8 cellular contexts compared by ENCODE assay signal in the genomic region with DNA sequence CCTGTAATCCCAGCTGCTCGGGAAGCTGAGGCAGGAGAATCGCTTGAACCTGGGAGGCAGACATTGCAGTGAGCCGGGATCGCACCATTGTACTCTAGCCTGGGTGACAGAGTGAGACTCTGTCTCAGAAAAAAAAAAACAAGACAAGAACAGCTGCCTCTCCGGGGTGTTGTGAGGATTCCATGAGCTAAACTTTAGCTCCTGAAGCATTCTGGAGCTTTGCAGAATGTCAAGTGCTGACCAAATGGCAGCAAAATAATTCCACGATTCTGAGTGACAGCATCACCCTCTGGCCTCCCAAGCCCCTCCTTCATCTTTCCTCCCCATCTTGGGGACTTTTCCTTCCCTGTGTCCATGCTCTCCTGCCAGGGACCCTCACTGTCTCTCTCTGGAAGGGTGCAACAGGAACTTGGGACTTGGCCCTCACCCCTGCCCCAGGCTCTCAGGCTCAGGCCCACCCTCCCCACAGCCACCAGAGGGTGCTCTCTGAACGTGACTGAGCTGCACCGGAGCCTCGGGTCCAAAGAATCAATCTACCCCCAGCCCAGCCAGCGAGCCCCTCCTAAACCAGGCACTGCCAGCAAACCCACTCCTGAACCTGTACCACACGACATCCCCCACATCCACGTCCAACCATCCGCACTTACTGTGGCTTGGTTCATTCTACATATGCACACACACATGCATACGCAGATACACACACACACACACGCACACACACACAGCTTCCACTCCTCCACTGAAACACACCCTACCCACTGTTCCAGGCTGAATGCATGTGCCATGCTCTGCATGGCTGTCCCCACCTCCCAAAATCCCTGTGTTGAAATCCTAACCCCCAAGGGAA. TPM values are rescaled to one million over a fixed set of nuclear protein-coding genes. Genes with fewer than 3 reads are reported as not detected.
A peak's percentile ranks its signal among the peaks of the same experiment; 100 is the strongest.
DNase-seq lines count a peak whose midpoint lies in the region; ATAC-seq and TF ChIP-seq lines count a peak whose summit lies in the region.

No MANE protein-coding gene starts in this region.

- no peak overlapping the region for H3K4me2 ChIP-seq in OCI-LY3 (ENCODE audit: low read length)

- no peaks in the 10 kb centered on the region for H3K9me3 Mint-ChIP-seq in activated T-helper 17 cell treated with anti-CD3 and anti-CD28 coated beads, Interleukin-2, amount 50 U/mL, for 72 hours

- H2AFZ ChIP-seq in OCI-LY3 (ENCODE audit: low read depth, low read length), result no peak overlapping the region

- peak overlapping the region; percentile 97 for H3K27ac Mint-ChIP-seq in activated T-helper 17 cell treated with anti-CD3 and anti-CD28 coated beads, Interleukin-2, amount 50 U/mL, for 72 hours

- TF ChIP-seq CTCF in OCI-LY3 (IDR thresholded peaks at IDR 0.05; ENCODE audit: low read depth, low read length), result peak; percentile 65

- H3K27ac ChIP-seq in OCI-LY3 (ENCODE audit: low read length), result no peak overlapping the region

- H3K4me3 Mint-ChIP-seq in activated T-helper 17 cell treated with anti-CD3 and anti-CD28 coated beads, Interleukin-2, amount 50 U/mL, for 72 hours, result peak overlapping the region; percentile 88

- H3K36me3 ChIP-seq in OCI-LY3 (replicated peaks; ENCODE audit: low read depth, low read length), result no peaks in the 10 kb centered on the region

- ATAC-seq in activated T-helper 17 cell treated with anti-CD3 and anti-CD28 coated beads, Interleukin-2, amount 50 U/mL, for 72 hours (replicated peaks), result peak; percentile 62
- no peak for ATAC-seq in GM18505 (IDR thresholded peaks at IDR 0.05; ENCODE audit: unreplicated experiment)

- H3K9me3 ChIP-seq in OCI-LY3 (ENCODE audit: insufficient read depth, low read length), result no peaks in the 10 kb centered on the region

- TF ChIP-seq POLR2A in GM18505 (IDR thresholded peaks at IDR 0.05; ENCODE audit: borderline replicate concordance, extremely low read depth, insufficient read depth, insufficient read length), result no peak

- no peaks in the 10 kb centered on the region for H3K27me3 Mint-ChIP-seq in activated T-helper 17 cell treated with anti-CD3 and anti-CD28 coated beads, Interleukin-2, amount 50 U/mL, for 72 hours

- H4K20me1 ChIP-seq in OCI-LY3 (ENCODE audit: insufficient read depth, low read length), result peaks cover 5% of the 10 kb centered on the region

- no peaks in the 10 kb centered on the region for H3K27me3 ChIP-seq in OCI-LY3 (ENCODE audit: low read depth, low read length)

- H3K4me1 Mint-ChIP-seq in activated T-helper 17 cell treated with anti-CD3 and anti-CD28 coated beads, Interleukin-2, amount 50 U/mL, for 72 hours, result peaks cover 12% of the 10 kb centered on the region

- H3K36me3 Mint-ChIP-seq in activated T-helper 17 cell treated with anti-CD3 and anti-CD28 coated beads, Interleukin-2, amount 50 U/mL, for 72 hours (ENCODE audit: low read depth), result no peaks in the 10 kb centered on the region

- no peak overlapping the region for H3K9ac ChIP-seq in OCI-LY3 (ENCODE audit: low read length)

- no peak overlapping the region for H3K4me3 ChIP-seq in OCI-LY3 (ENCODE audit: low read length)

- H3K79me2 ChIP-seq in OCI-LY3 (ENCODE audit: low read length), result no peaks in the 10 kb centered on the region

- DNase-seq in NCI-H1436 (lab: John Stamatoyannopoulos, UW) (peak; percentile 21), NCI-H1436 treated with DMSO at 0.1 percent for 48 hours (lab: John Stamatoyannopoulos, UW) (no peak), glomerular visceral epithelial cell (ENCODE audit: extremely low spot score) (peak; percentile 43), NCI-H1048 (lab: John Stamatoyannopoulos, UW) (no peak)
- DNase-seq in stimulated activated CD4-positive, alpha-beta T cell treated with anti-CD3 and anti-CD28 coated beads, Interleukin-12 subunit alpha, Interleukin-12 subunit beta, amount 100 ng/mL, for 4 hours, result peak; percentile 62

- H3K4me1 ChIP-seq in OCI-LY3 (ENCODE audit: low read length), result no peaks in the 10 kb centered on the region

RNA-seq across cellular contexts. Expression of gene ACOT7, which starts 45.7 kb away (rescaled TPM):
- 10 to 100 TPM; 43.5 to 96.3 TPM for total RNA-seq in activated T-helper 17 cell treated with anti-CD3 and anti-CD28 coated beads, Interleukin-2, amount 50 U/mL, for 72 hours

Comparison
In these comparisons a context has a peak if more than half of its experiments do, and no peak if none do; other contexts are left out.
1. DNase-seq: peak in NCI-H1436 (single experiment), glomerular visceral epithelial cell (single experiment) and stimulated activated CD4-positive, alpha-beta T cell treated with anti-CD3 and anti-CD28 coated beads, Interleukin-12 subunit alpha, Interleukin-12 subunit beta, amount 100 ng/mL, for 4 hours (single experiment); none in NCI-H1436 treated with DMSO at 0.1 percent for 48 hours (single experiment) and NCI-H1048 (single experiment).